In the genomic region with DNA sequence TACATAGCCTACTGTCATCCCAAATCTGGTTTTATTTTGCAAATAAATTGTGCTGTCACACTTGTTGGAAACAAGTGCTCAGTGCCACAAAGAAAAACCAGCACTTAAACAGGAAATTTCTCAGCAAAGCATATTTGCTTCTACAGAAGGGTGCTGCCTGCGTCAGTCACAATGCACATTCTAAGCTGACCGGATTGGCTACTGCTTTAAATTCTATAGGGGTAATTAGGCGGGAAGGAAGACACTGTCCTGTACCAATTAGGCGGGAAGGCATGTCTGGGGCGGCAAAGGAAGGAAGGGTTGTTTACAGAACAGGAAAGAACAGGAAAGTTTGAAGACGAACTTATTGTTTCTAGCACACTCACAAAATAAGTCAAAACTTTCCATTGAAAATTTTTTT, we compare ENCODE assay signal across 8 cellular contexts. TPM values are rescaled to one million over a fixed set of nuclear protein-coding genes. Genes with fewer than 3 reads are reported as not detected.
DNase-seq lines count a peak whose midpoint lies in the region; ATAC-seq, FAIRE-seq and TF ChIP-seq lines count a peak whose summit lies in the region.

No MANE protein-coding gene starts in this region.

- peak overlapping the region; percentile 94 for H3K4me3 ChIP-seq in fibroblast of mammary gland (ENCODE audit: control insufficient read depth, low read depth, low read length)

- POLR2A ChIA-PET in activated CD4-positive, alpha-beta memory T cell treated with anti-CD3 and anti-CD28 coated beads for 36 hours (lab: Charles Lee): interaction anchor here (0.9 to 7.3 kb wide), 8 partner anchors 14 to 182 kb away, joined by 3 to 153 read pairs (median 4); partner anchors contain the start of gene AIM2

- peaks cover 82% of the 10 kb centered on the region for H3K36me3 Mint-ChIP-seq in activated CD4-positive, alpha-beta memory T cell treated with anti-CD3 and anti-CD28 coated beads for 36 hours

- DNase-seq in activated CD4-positive, alpha-beta memory T cell treated with anti-CD3 and anti-CD28 coated beads for 36 hours: peak; percentile 81
- DNase-seq in fibroblast of mammary gland (ENCODE audit: low read depth) (peak; percentile 49), HK-2 (ENCODE audit: unreplicated experiment) (no peak), D721Med (ENCODE audit: insufficient read length, low spot score) (no peak)
- peak; percentile 28 for DNase-seq in stimulated activated CD4-positive, alpha-beta T cell treated with anti-CD3 and anti-CD28 coated beads, Interleukin-2, amount 100 ng/mL, for 4 hours (ENCODE audit: low read depth)

- CTCF ChIA-PET in activated CD4-positive, alpha-beta memory T cell treated with anti-CD3 and anti-CD28 coated beads for 36 hours (lab: Charles Lee): interaction anchor here (1.3 kb wide), 1 partner anchor 76 kb away, joined by 8 read pairs; no protein-coding TSS in a partner anchor

- H3K4me1 Mint-ChIP-seq in activated CD4-positive, alpha-beta memory T cell treated with anti-CD3 and anti-CD28 coated beads for 36 hours (ENCODE audit: low read depth): peaks cover 48% of the 10 kb centered on the region

- H3K27ac Mint-ChIP-seq in activated CD4-positive, alpha-beta memory T cell treated with anti-CD3 and anti-CD28 coated beads for 36 hours: peak overlapping the region; percentile 100

- ATAC-seq in GM18505 (IDR thresholded peaks at IDR 0.05; ENCODE audit: unreplicated experiment) (peak; percentile 39), HG03175 (IDR thresholded peaks at IDR 0.05; ENCODE audit: unreplicated experiment) (peak; percentile 32), HG02852 (IDR thresholded peaks at IDR 0.05; ENCODE audit: unreplicated experiment) (no peak)

- TF ChIP-seq CTCF in fibroblast of mammary gland (conservative IDR thresholded peaks at IDR 0.05; ENCODE audit: control insufficient read depth, insufficient read depth, low read depth, low read length) (no peak), D721Med (IDR thresholded peaks at IDR 0.05; ENCODE audit: insufficient read depth, missing control alignments) (no peak)

- intact Hi-C loops in activated CD4-positive, alpha-beta memory T cell treated with anti-CD3 and anti-CD28 coated beads for 36 hours (cut with micrococcal nuclease): loop anchor here (5.0 kb wide), 2 partner anchors 910 to 1020 kb away; partner anchors contain the start of gene PIGM

- H3K4me3 Mint-ChIP-seq in activated CD4-positive, alpha-beta memory T cell treated with anti-CD3 and anti-CD28 coated beads for 36 hours: peak overlapping the region; percentile 96

- peak; percentile 32 for TF ChIP-seq POLR2A in GM18505 (IDR thresholded peaks at IDR 0.05; ENCODE audit: borderline replicate concordance, extremely low read depth, insufficient read depth, insufficient read length)

- H3K27me3 Mint-ChIP-seq in activated CD4-positive, alpha-beta memory T cell treated with anti-CD3 and anti-CD28 coated beads for 36 hours: no peaks in the 10 kb centered on the region

- H3K9me3 Mint-ChIP-seq in activated CD4-positive, alpha-beta memory T cell treated with anti-CD3 and anti-CD28 coated beads for 36 hours: no peaks in the 10 kb centered on the region

- no peak for FAIRE-seq in D721Med (lab: Jason Lieb, UNC)

RNA-seq across cellular contexts. Expression of gene IFI16, which starts 2.8 kb away (rescaled TPM):
- 100 to 1,000 TPM; 215 to 220 TPM for total RNA-seq in activated CD4-positive, alpha-beta memory T cell treated with anti-CD3 and anti-CD28 coated beads for 36 hours

Comparison
In these comparisons a context has a peak if more than half of its experiments do, and no peak if none do; other contexts are left out.
1. DNase-seq: peak in activated CD4-positive, alpha-beta memory T cell treated with anti-CD3 and anti-CD28 coated beads for 36 hours (single experiment), fibroblast of mammary gland (single experiment) and stimulated activated CD4-positive, alpha-beta T cell treated with anti-CD3 and anti-CD28 coated beads, Interleukin-2, amount 100 ng/mL, for 4 hours (single experiment); none in HK-2 (single experiment) and D721Med (single experiment).